ENCODE assay signal across 1 cellular context in genomic region chr10:36880898-36881297, GRCh38.
TF ChIP-seq lines count a peak whose summit lies in the region.

No MANE protein-coding gene starts in this region.

TF ChIP-seq in GM23338, 12 proteins besides CTCF, POLR2A, EP300 and RAD21 (continued from another document):
- no peak for TF ChIP-seq ETS1 (IDR thresholded peaks at IDR 0.05)
- TF ChIP-seq, protein P1, sequence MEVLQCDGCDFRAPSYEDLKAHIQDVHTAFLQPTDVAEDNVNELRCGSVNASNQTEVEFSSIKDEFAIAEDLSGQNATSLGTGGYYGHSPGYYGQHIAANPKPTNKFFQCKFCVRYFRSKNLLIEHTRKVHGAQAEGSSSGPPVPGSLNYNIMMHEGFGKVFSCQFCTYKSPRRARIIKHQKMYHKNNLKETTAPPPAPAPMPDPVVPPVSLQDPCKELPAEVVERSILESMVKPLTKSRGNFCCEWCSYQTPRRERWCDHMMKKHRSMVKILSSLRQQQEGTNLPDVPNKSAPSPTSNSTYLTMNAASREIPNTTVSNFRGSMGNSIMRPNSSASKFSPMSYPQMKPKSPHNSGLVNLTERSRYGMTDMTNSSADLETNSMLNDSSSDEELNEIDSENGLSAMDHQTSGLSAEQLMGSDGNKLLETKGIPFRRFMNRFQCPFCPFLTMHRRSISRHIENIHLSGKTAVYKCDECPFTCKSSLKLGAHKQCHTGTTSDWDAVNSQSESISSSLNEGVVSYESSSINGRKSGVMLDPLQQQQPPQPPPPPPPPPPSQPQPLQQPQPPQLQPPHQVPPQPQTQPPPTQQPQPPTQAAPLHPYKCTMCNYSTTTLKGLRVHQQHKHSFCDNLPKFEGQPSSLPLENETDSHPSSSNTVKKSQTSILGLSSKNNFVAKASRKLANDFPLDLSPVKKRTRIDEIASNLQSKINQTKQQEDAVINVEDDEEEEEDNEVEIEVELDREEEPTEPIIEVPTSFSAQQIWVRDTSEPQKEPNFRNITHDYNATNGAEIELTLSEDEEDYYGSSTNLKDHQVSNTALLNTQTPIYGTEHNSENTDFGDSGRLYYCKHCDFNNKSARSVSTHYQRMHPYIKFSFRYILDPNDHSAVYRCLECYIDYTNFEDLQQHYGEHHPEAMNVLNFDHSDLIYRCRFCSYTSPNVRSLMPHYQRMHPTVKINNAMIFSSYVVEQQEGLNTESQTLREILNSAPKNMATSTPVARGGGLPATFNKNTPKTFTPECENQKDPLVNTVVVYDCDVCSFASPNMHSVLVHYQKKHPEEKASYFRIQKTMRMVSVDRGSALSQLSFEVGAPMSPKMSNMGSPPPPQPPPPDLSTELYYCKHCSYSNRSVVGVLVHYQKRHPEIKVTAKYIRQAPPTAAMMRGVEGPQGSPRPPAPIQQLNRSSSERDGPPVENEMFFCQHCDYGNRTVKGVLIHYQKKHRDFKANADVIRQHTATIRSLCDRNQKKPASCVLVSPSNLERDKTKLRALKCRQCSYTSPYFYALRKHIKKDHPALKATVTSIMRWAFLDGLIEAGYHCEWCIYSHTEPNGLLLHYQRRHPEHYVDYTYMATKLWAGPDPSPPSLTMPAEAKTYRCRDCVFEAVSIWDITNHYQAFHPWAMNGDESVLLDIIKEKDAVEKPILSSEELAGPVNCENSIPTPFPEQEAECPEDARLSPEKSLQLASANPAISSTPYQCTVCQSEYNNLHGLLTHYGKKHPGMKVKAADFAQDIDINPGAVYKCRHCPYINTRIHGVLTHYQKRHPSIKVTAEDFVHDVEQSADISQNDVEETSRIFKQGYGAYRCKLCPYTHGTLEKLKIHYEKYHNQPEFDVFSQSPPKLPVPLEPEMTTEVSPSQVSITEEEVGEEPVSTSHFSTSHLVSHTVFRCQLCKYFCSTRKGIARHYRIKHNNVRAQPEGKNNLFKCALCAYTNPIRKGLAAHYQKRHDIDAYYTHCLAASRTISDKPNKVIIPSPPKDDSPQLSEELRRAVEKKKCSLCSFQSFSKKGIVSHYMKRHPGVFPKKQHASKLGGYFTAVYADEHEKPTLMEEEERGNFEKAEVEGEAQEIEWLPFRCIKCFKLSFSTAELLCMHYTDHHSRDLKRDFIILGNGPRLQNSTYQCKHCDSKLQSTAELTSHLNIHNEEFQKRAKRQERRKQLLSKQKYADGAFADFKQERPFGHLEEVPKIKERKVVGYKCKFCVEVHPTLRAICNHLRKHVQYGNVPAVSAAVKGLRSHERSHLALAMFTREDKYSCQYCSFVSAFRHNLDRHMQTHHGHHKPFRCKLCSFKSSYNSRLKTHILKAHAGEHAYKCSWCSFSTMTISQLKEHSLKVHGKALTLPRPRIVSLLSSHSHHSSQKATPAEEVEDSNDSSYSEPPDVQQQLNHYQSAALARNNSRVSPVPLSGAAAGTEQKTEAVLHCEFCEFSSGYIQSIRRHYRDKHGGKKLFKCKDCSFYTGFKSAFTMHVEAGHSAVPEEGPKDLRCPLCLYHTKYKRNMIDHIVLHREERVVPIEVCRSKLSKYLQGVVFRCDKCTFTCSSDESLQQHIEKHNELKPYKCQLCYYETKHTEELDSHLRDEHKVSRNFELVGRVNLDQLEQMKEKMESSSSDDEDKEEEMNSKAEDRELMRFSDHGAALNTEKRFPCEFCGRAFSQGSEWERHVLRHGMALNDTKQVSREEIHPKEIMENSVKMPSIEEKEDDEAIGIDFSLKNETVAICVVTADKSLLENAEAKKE (CRISPR knock-in tag; IDR thresholded peaks at IDR 0.05): no peak
